15 cellular contexts compared by ENCODE assay signal in genomic region chr18:46469186-46469915, GRCh38.
DNase-seq lines count a peak whose midpoint lies in the region; ATAC-seq, FAIRE-seq and TF ChIP-seq lines count a peak whose summit lies in the region.
"Had no signal": no experiment of that assay in that cellular context is flagged by ENCODE, and none has a peak within 500 bp of the region (broad histone marks: within the 10 kb centered on the region; RNA-seq: fewer than 3 reads in every experiment).

No MANE protein-coding gene starts in this region.

- no peak for ATAC-seq in HG03354 (IDR thresholded peaks at IDR 0.05; ENCODE audit: poor library complexity, severe bottlenecking, unreplicated experiment)
- ATAC-seq: lower lobe of right lung; stimulated activated memory B cell treated with anti-CD40 and anti-IgM and Interleukin-4, amounts not matched to agents 10 μg/mL and 1 μg/mL and 100 μg/mL, for 72 hours had no signal

- DNase-seq in DMS 273 (lab: John Stamatoyannopoulos, UW; ENCODE audit: unreplicated experiment) (peak; percentile 86), NCI-H146 treated with DMSO at 0.1 percent for 48 hours (lab: John Stamatoyannopoulos, UW; ENCODE audit: unreplicated experiment) (peak; percentile 87), RPMI7951 (ENCODE audit: low read depth) (peak; percentile 15), fibroblast of the aortic adventitia (ENCODE audit: low read depth) (peak; percentile 6), NCI-H1436 treated with DMSO at 0.1 percent for 48 hours (lab: John Stamatoyannopoulos, UW) (no peak), midbrain (lab: John Stamatoyannopoulos, UW) (no peak), H54 (ENCODE audit: insufficient read length, low spot score) (no peak)
- DNase-seq: amniotic stem cell, head of caudate nucleus, lower lobe of right lung, NCI-H187, occipital lobe had no signal

- no peak for FAIRE-seq in H54 (lab: Jason Lieb, UNC)

- no peak for TF ChIP-seq POLR2A in H54 (IDR thresholded peaks at IDR 0.05; ENCODE audit: low read depth, low read length)

- H3K4me3 ChIP-seq in fibroblast of the aortic adventitia (ENCODE audit: low read depth, low read length), result no peak overlapping the region
- H3K4me3 ChIP-seq: lower lobe of right lung, SJCRH30 had no signal

- TF ChIP-seq CTCF in fibroblast of the aortic adventitia (IDR thresholded peaks at IDR 0.05; ENCODE audit: insufficient read depth, low read length), result no peak

Comparison
In these comparisons a context has a peak if more than half of its experiments do, and no peak if none do; other contexts are left out.
1. DNase-seq: peak in DMS 273 (single experiment), NCI-H146 treated with DMSO at 0.1 percent for 48 hours (single experiment), RPMI7951 (single experiment) and fibroblast of the aortic adventitia (single experiment); none in NCI-H1436 treated with DMSO at 0.1 percent for 48 hours (single experiment), midbrain (single experiment) and H54 (single experiment).